26 cellular contexts compared by ENCODE assay signal in the genomic region with DNA sequence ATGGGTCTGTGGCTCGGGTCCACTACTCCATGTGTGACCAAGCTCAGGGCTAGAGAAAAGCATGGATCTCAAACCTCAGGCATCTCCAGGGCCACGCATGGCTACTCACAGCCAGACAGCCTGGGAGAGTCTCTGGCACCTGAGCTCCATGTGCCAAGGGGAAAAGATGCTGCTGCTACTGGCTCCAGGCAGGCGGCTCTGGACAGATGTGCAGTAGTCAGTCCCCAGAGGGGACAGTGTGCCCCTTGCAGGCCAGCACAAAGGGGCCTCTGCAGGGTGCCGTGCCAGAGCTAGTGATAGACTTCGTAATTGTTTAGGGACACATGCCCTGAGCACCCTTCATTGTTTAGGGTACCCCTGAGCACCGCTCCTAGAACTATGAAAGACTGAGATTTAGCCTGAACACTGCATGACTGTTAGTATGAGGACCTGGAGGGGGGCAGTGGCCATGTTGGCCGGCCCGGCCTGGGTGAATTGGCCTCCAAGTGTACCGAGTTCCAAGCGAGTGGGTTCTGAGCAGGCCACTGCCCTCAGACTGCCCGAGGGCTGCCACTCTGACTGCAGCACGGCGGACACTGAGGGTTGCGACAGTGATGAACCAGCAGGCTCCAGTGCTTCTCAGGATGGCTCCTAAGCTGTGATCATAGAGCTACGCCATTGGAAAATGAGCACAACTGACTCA.
"Had no signal": no experiment of that assay in that cellular context is flagged by ENCODE, and none has a peak within 500 bp of the region (broad histone marks: within the 10 kb centered on the region; RNA-seq: fewer than 3 reads in every experiment).

No MANE protein-coding gene starts in this region.

- H3K27me3 Mint-ChIP-seq: activated CD4-positive, alpha-beta memory T cell treated with anti-CD3 and anti-CD28 coated beads for 36 hours; activated CD4-positive, alpha-beta T cell treated with anti-CD3 and anti-CD28 coated beads, Interleukin-2, amount 10 ng/mL, durations not matched to agents 7 days and 5 days; activated naive CD8-positive, alpha-beta T cell had no signal

- H3K36me3 Mint-ChIP-seq: activated CD4-positive, alpha-beta memory T cell treated with anti-CD3 and anti-CD28 coated beads for 36 hours; activated naive CD8-positive, alpha-beta T cell had no signal

- H3K27me3 ChIP-seq: brain microvascular endothelial cell, Peyer's patch, SJCRH30 had no signal

- H3K4me1 Mint-ChIP-seq: activated CD4-positive, alpha-beta T cell treated with anti-CD3 and anti-CD28 coated beads, Interleukin-2, amount 10 ng/mL, durations not matched to agents 7 days and 5 days had no signal

- H3K27ac Mint-ChIP-seq: activated CD4-positive, alpha-beta memory T cell treated with anti-CD3 and anti-CD28 coated beads for 36 hours; activated CD4-positive, alpha-beta T cell treated with anti-CD3 and anti-CD28 coated beads, Interleukin-2, amount 10 ng/mL, durations not matched to agents 7 days and 5 days; activated naive CD4-positive, alpha-beta T cell treated with anti-CD3 and anti-CD28 coated beads for 36 hours; activated naive CD8-positive, alpha-beta T cell had no signal

- H3K4me1 ChIP-seq: Peyer's patch, SJCRH30 had no signal

- H3K9me3 Mint-ChIP-seq: activated CD4-positive, alpha-beta T cell treated with anti-CD3 and anti-CD28 coated beads, Interleukin-2, amount 10 ng/mL, durations not matched to agents 7 days and 5 days; activated naive CD4-positive, alpha-beta T cell treated with anti-CD3 and anti-CD28 coated beads for 36 hours had no signal

- ATAC-seq: activated T-cell treated with anti-CD3 and anti-CD28 coated beads, Interleukin-2, amount 50 U/mL, for 4 hours had no signal

- DNase-seq: activated CD4-positive, alpha-beta memory T cell treated with anti-CD3 and anti-CD28 coated beads for 36 hours; activated CD4-positive, alpha-beta T cell treated with anti-CD3 and anti-CD28 coated beads, Interleukin-2, amount 10 ng/mL, durations not matched to agents 7 days and 5 days; activated CD4-positive, CD25-positive, alpha-beta regulatory T cell; activated CD8-positive, alpha-beta memory T cell treated with anti-CD3 and anti-CD28 coated beads for 24 hours; activated effector memory CD4-positive, alpha-beta T cell treated with anti-CD3 and anti-CD28 coated beads, Interleukin-2, amount 50 U/mL, for 16 hours; activated naive CD4-positive, alpha-beta T cell treated with anti-CD3 and anti-CD28 coated beads for 36 hours; activated T-cell treated with anti-CD3 and anti-CD28 coated beads, Interleukin-2, amount 50 U/mL, for 4 hours; amygdala; brain microvascular endothelial cell; KG1; NCI-H1048; NCI-H146; NCI-H1930; NCI-H345; NCI-H510A; NCI-H526 treated with DMSO at 0.1 percent for 48 hours; NK-92 treated with Interleukin-12 subunit alpha and Interleukin-12 subunit beta, amount 100 ng/mL, for 24 hours; OCI-M1; Peyer's patch; Right ventricle myocardium superior; SJCRH30; SK-N-SH; T-helper 1 cell had no signal

- H3K36me3 ChIP-seq: brain microvascular endothelial cell, Peyer's patch, SJCRH30 had no signal

- H3K27ac ChIP-seq: brain microvascular endothelial cell, Peyer's patch, RWPE1, SJCRH30, VCaP had no signal

- H3K9me3 ChIP-seq: Peyer's patch, SJCRH30, SK-N-SH had no signal

- H3K4me3 Mint-ChIP-seq: activated CD4-positive, alpha-beta memory T cell treated with anti-CD3 and anti-CD28 coated beads for 36 hours; activated CD4-positive, alpha-beta T cell treated with anti-CD3 and anti-CD28 coated beads, Interleukin-2, amount 10 ng/mL, durations not matched to agents 7 days and 5 days; activated naive CD4-positive, alpha-beta T cell treated with anti-CD3 and anti-CD28 coated beads for 36 hours; activated naive CD8-positive, alpha-beta T cell; activated T-cell treated with anti-CD3 and anti-CD28 coated beads, Interleukin-2, amount 50 U/mL, for 4 hours had no signal

- H3K4me3 ChIP-seq: Peyer's patch, SJCRH30 had no signal
